8 cellular contexts compared by ENCODE assay signal in genomic region chr3:140423574-140423973, GRCh38.
DNase-seq lines count a peak whose midpoint lies in the region; ATAC-seq, FAIRE-seq and TF ChIP-seq lines count a peak whose summit lies in the region.
"Not testable (repeated sequence)": the region's sequence is repeated elsewhere in the genome, so short reads cannot be mapped to it uniquely, and the experiment has no call there.

No MANE protein-coding gene starts in this region.

- H2AFZ ChIP-seq in astrocyte (ENCODE audit: low read depth, low read length); hepatocyte: not testable (repeated sequence)
- H2AFZ ChIP-seq in osteoblast (ENCODE audit: low read length) = peak overlapping the region; percentile 65

- H3K36me3 ChIP-seq in HUES6 (ENCODE audit: control insufficient read depth, insufficient read depth, low read length); astrocyte (ENCODE audit: insufficient read depth, low read length); endodermal cell (ENCODE audit: control insufficient read depth, insufficient read depth, low read length); hepatocyte (replicated peaks; ENCODE audit: insufficient read depth, low read depth); mesodermal cell (ENCODE audit: control insufficient read depth, insufficient read depth, low read length); osteoblast (ENCODE audit: insufficient read depth, low read length): not testable (repeated sequence)

- not testable (repeated sequence) for ATAC-seq in A549

- not testable (repeated sequence) for H3K4me3 Mint-ChIP-seq in astrocyte (ENCODE audit: unreplicated experiment); endodermal cell

- CTCF ChIA-PET in A549 (lab: Yijun Ruan, JAX) = not testable (repeated sequence)

- TF ChIP-seq RAD21 in A549 (conservative IDR thresholded peaks at IDR 0.05 in 1 of 2, IDR thresholded peaks at IDR 0.05 in 1 of 2) = not testable (repeated sequence)

- not testable (repeated sequence) for TF ChIP-seq POLR2A in A549 (IDR thresholded peaks at IDR 0.05; ENCODE audit: low read length)

- DNase-seq in A549 (ENCODE audit: low read depth in 1 of 2, low spot score in 1 of 2); astrocyte (ENCODE audit: low read depth); endodermal cell; hepatocyte (ENCODE audit: low spot score); osteoblast (ENCODE audit: insufficient read length, low spot score, missing footprints): not testable (repeated sequence)
- peak; percentile 8 for DNase-seq in NCI-H2171 treated with DMSO at 0.1 percent for 48 hours (lab: John Stamatoyannopoulos, UW)

- H3K4me3 ChIP-seq in A549; HUES6 (ENCODE audit: low read depth, low read length); astrocyte (ENCODE audit: insufficient read depth, low read depth, low read length); endodermal cell (ENCODE audit: low read length); hepatocyte; mesodermal cell (ENCODE audit: extremely low read depth, insufficient read depth, low read length, poor library complexity, severe bottlenecking); osteoblast (ENCODE audit: insufficient read depth, low read length): not testable (repeated sequence)

- POLR2A ChIA-PET in A549 (lab: Yijun Ruan, JAX) = not testable (repeated sequence)

- not testable (repeated sequence) for FAIRE-seq in A549 (lab: Jason Lieb, UNC); astrocyte (lab: Jason Lieb, UNC)

- H3K79me2 ChIP-seq in astrocyte (ENCODE audit: insufficient read depth, low read length); hepatocyte; osteoblast (ENCODE audit: insufficient read depth, low read length): not testable (repeated sequence)

- H3K9me2 ChIP-seq in hepatocyte (replicated peaks; ENCODE audit: insufficient read depth) = not testable (repeated sequence)

- not testable (repeated sequence) for TF ChIP-seq EP300 in A549 (IDR thresholded peaks at IDR 0.05)

- H3K27ac Mint-ChIP-seq in astrocyte (ENCODE audit: unreplicated experiment) (peak overlapping the region; percentile 97), endodermal cell (peak overlapping the region; percentile 74)

- H3K27ac ChIP-seq in A549 (peak overlapping the region; percentile 33 to 43; a peak in 2 of 6 replicates), HUES6 (ENCODE audit: low read depth, low read length) (peak overlapping the region; percentile 86; the same call in 1 of the 2 replicates), hepatocyte (peak overlapping the region; percentile 41), mesodermal cell (ENCODE audit: low read depth, low read length, severe bottlenecking) (peak overlapping the region; percentile 87)
- H3K27ac ChIP-seq in astrocyte (ENCODE audit: low read depth, low read length); endodermal cell (ENCODE audit: low read depth, low read length); osteoblast (ENCODE audit: low read depth, low read length): not testable (repeated sequence)

- H3K4me1 Mint-ChIP-seq in astrocyte (ENCODE audit: low read depth, unreplicated experiment) (peaks cover 47% of the 10 kb centered on the region), endodermal cell (peaks cover 38% of the 10 kb centered on the region)

- H3K27me3 ChIP-seq in HUES6 (ENCODE audit: control insufficient read depth, insufficient read depth, low read length); astrocyte (ENCODE audit: insufficient read depth, low read length); endodermal cell (ENCODE audit: control insufficient read depth, insufficient read depth, low read length, poor library complexity, severe bottlenecking); hepatocyte; osteoblast (ENCODE audit: insufficient read depth, low read length): not testable (repeated sequence)

- 48% methylated on average over 2 of the region's 2 CpGs for WGBS in A549 (ENCODE audit: missing lambda C conversion rate)
- WGBS in endodermal cell (ENCODE audit: insufficient coverage in 1 of 2, insufficient read length in 1 of 2), 2 experiments = 75% methylated on average over 2 of the region's 2 CpGs; no CpG with 5 or more reads in 1 of the 2 experiments
- WGBS in hepatocyte (ENCODE audit: low lambda C conversion rate, missing lambda C conversion rate) = 29% methylated on average over 2 of the region's 2 CpGs
- WGBS in mesodermal cell (ENCODE audit: insufficient coverage in 2 of 2), 2 experiments = 22% methylated on average over 2 of the region's 2 CpGs; no CpG with 5 or more reads in 1 of the 2 experiments

- H3K4me2 ChIP-seq in A549; astrocyte (ENCODE audit: low read length); hepatocyte; osteoblast (ENCODE audit: insufficient read depth, low read length): not testable (repeated sequence)

- peaks cover 17% of the 10 kb centered on the region for H3K36me3 Mint-ChIP-seq in astrocyte (ENCODE audit: low read depth, unreplicated experiment)
- not testable (repeated sequence) for H3K36me3 Mint-ChIP-seq in endodermal cell (ENCODE audit: low read depth)

- H3K4me1 ChIP-seq in A549; astrocyte (ENCODE audit: insufficient read depth, low read length); hepatocyte (ENCODE audit: insufficient read depth): not testable (repeated sequence)
- H3K4me1 ChIP-seq in HUES6 (ENCODE audit: control insufficient read depth, insufficient read depth, low read length) (peaks cover 18% of the 10 kb centered on the region), endodermal cell (ENCODE audit: control insufficient read depth, insufficient read depth, low read length) (peaks cover 14% of the 10 kb centered on the region), mesodermal cell (ENCODE audit: control insufficient read depth, insufficient read depth, low read length, poor library complexity, severe bottlenecking) (peaks cover 35% of the 10 kb centered on the region), osteoblast (ENCODE audit: insufficient read depth, low read length) (peaks cover 16% of the 10 kb centered on the region)

- H3K9ac ChIP-seq in HUES6 (ENCODE audit: low read length) (peak overlapping the region; percentile 67), endodermal cell (ENCODE audit: extremely low read depth, low read length, poor library complexity, severe bottlenecking) (peak overlapping the region; percentile 1)
- H3K9ac ChIP-seq in astrocyte (ENCODE audit: low read length) = not testable (repeated sequence)

- not testable (repeated sequence) for H3K27me3 Mint-ChIP-seq in astrocyte (ENCODE audit: low read depth, unreplicated experiment); endodermal cell (ENCODE audit: insufficient read depth)

- not testable (repeated sequence) for H4K20me1 ChIP-seq in astrocyte (ENCODE audit: insufficient read depth, low read length); hepatocyte (ENCODE audit: insufficient read depth, poor library complexity, severe bottlenecking); osteoblast (ENCODE audit: insufficient read depth, low read length)

- not testable (repeated sequence) for H3K9me3 ChIP-seq in A549; HUES6 (ENCODE audit: control insufficient read depth, insufficient read depth, low read depth, low read length); astrocyte (ENCODE audit: insufficient read depth, low read depth, low read length); endodermal cell (ENCODE audit: control insufficient read depth, low read length); hepatocyte (ENCODE audit: low read depth); mesodermal cell (ENCODE audit: control insufficient read depth, low read length); osteoblast (ENCODE audit: low read depth, low read length)

- not testable (repeated sequence) for H3K9me3 Mint-ChIP-seq in astrocyte (ENCODE audit: unreplicated experiment); endodermal cell

- TF ChIP-seq CTCF in A549 (IDR thresholded peaks at IDR 0.05); astrocyte (IDR thresholded peaks at IDR 0.05; ENCODE audit: insufficient read depth, low read depth, low read length); endodermal cell (conservative IDR thresholded peaks at IDR 0.05); hepatocyte (IDR thresholded peaks at IDR 0.05; ENCODE audit: poor library complexity); osteoblast (IDR thresholded peaks at IDR 0.05; ENCODE audit: extremely low read depth, low read depth, low read length): not testable (repeated sequence)
